In genomic region chr17:63057560-63057959, GRCh38 we compare ENCODE assay signal across 6 cellular contexts.
DNase-seq lines count a peak whose midpoint lies in the region; ATAC-seq, FAIRE-seq and TF ChIP-seq lines count a peak whose summit lies in the region.
"Not testable (repeated sequence)": the region's sequence is repeated elsewhere in the genome, so short reads cannot be mapped to it uniquely, and the experiment has no call there.

No MANE protein-coding gene starts in this region.

- not testable (repeated sequence) for FAIRE-seq in K562 (lab: Jason Lieb, UNC)
- peak; percentile 72 for FAIRE-seq in urothelium cell line (lab: Jason Lieb, UNC)

- H4K8ac ChIP-seq in trophoblast cell (ENCODE audit: low read depth, low read length), result not testable (repeated sequence)

- not testable (repeated sequence) for DNase-seq in activated T-cell treated with anti-CD3 and anti-CD28 coated beads, Interleukin-2, amount 50 U/mL, for 72 hours; K562 (ENCODE audit: extremely low read depth in 1 of 4, low spot score in 3 of 4); trophoblast cell; urothelium cell line (ENCODE audit: low spot score)

- H2AFZ ChIP-seq in K562 (ENCODE audit: low read depth, low read length); trophoblast cell (ENCODE audit: insufficient read depth, low read length, poor library complexity): not testable (repeated sequence)

- not testable (repeated sequence) for H3K36me3 Mint-ChIP-seq in activated T-cell treated with anti-CD3 and anti-CD28 coated beads, Interleukin-2, amount 50 U/mL, for 72 hours (ENCODE audit: insufficient read depth in 2 of 2)

- H3K9me3 ChIP-seq in HEK293 (ENCODE audit: control insufficient read depth, insufficient read depth, low read depth, low read length); K562 (replicated peaks; ENCODE audit: control insufficient read depth, insufficient read depth, low read depth, low read length); trophoblast cell (ENCODE audit: insufficient read depth, low read depth, low read length): not testable (repeated sequence)

- in situ Hi-C loops in K562 (cut with MboI), result not testable (repeated sequence)

- not testable (repeated sequence) for H4K12ac ChIP-seq in trophoblast cell (ENCODE audit: low read depth, low read length)

- not testable (repeated sequence) for H3K18ac ChIP-seq in trophoblast cell (ENCODE audit: low read length)

- not testable (repeated sequence) for H3K4me1 ChIP-seq in HEK293 (ENCODE audit: control insufficient read depth, insufficient read depth, low read length); K562 (replicated peaks in 1 of 2; ENCODE audit: control insufficient read depth in 2 of 2, insufficient read depth in 2 of 2, low read length in 2 of 2); trophoblast cell (ENCODE audit: control insufficient read depth in 1 of 2, insufficient read depth in 2 of 2, low read length in 2 of 2)

- not testable (repeated sequence) for H2AK5ac ChIP-seq in trophoblast cell (ENCODE audit: low read length)

- H3K4me2 ChIP-seq in K562 (ENCODE audit: insufficient read depth, low read length); trophoblast cell (ENCODE audit: low read length): not testable (repeated sequence)

- peak overlapping the region; percentile 75 for H3K4ac ChIP-seq in trophoblast cell (ENCODE audit: low read depth, low read length)

- not testable (repeated sequence) for H4K91ac ChIP-seq in trophoblast cell (ENCODE audit: low read depth, low read length)

- H3K27me3 ChIP-seq in K562 (ENCODE audit: control insufficient read depth in 2 of 2, insufficient read depth in 2 of 2, low read length in 2 of 2); trophoblast cell (ENCODE audit: insufficient read depth, low read length): not testable (repeated sequence)

- TF ChIP-seq POLR2A in K562 (conservative IDR thresholded peaks at IDR 0.05), result not testable (repeated sequence)

- H2BK12ac ChIP-seq in trophoblast cell (ENCODE audit: low read length), result not testable (repeated sequence)

- ATAC-seq in SK-N-SH treated with all-trans-retinoic acid at 6 μM for 48 hours; activated T-cell treated with anti-CD3 and anti-CD28 coated beads, Interleukin-2, amount 50 U/mL, for 72 hours (replicated peaks in 1 of 2); K562: not testable (repeated sequence)

- not testable (repeated sequence) for H3K9me3 Mint-ChIP-seq in activated T-cell treated with anti-CD3 and anti-CD28 coated beads, Interleukin-2, amount 50 U/mL, for 72 hours

- not testable (repeated sequence) for H2BK5ac ChIP-seq in trophoblast cell (ENCODE audit: low read depth, low read length, poor library complexity)

- not testable (repeated sequence) for H3K23ac ChIP-seq in trophoblast cell (ENCODE audit: low read length)

- not testable (repeated sequence) for H3K9ac ChIP-seq in K562 (ENCODE audit: insufficient read depth in 1 of 2, low read depth in 2 of 2, low read length in 2 of 2); trophoblast cell (ENCODE audit: low read length)

- H3K4me1 Mint-ChIP-seq in activated T-cell treated with anti-CD3 and anti-CD28 coated beads, Interleukin-2, amount 50 U/mL, for 72 hours (ENCODE audit: low read depth), result not testable (repeated sequence)

- peak overlapping the region; percentile 12 for H3K27ac Mint-ChIP-seq in activated T-cell treated with anti-CD3 and anti-CD28 coated beads, Interleukin-2, amount 50 U/mL, for 72 hours

- intact Hi-C loops in K562 (cut with micrococcal nuclease), result not testable (repeated sequence)

- not testable (repeated sequence) for H3K36me3 ChIP-seq in HEK293 (ENCODE audit: control insufficient read depth in 2 of 2, insufficient read depth in 1 of 2, low read length in 2 of 2); K562 (ENCODE audit: control insufficient read depth, insufficient read depth, low read length); trophoblast cell (ENCODE audit: control insufficient read depth in 1 of 2, insufficient read depth in 2 of 2, low read length in 2 of 2)

- not testable (repeated sequence) for H3K4me3 ChIP-seq in HEK293 (ENCODE audit: low read depth, low read length); K562; trophoblast cell (ENCODE audit: low read depth, low read length)

- not testable (repeated sequence) for BruUV-seq in K562 (replicated peaks; lab: Mats Ljungman, UMichigan)

- H3K4me3 Mint-ChIP-seq in activated T-cell treated with anti-CD3 and anti-CD28 coated beads, Interleukin-2, amount 50 U/mL, for 72 hours, result not testable (repeated sequence)

- not testable (repeated sequence) for H3K27me3 Mint-ChIP-seq in activated T-cell treated with anti-CD3 and anti-CD28 coated beads, Interleukin-2, amount 50 U/mL, for 72 hours (ENCODE audit: low read depth)

- H3K79me2 ChIP-seq in K562 (ENCODE audit: control insufficient read depth, insufficient read depth, low read length); trophoblast cell (ENCODE audit: control insufficient read depth, insufficient read depth, low read length, poor library complexity): not testable (repeated sequence)

- not testable (repeated sequence) for H2BK120ac ChIP-seq in trophoblast cell (ENCODE audit: insufficient read depth, low read length, poor library complexity)

- TF ChIP-seq EP300 in K562 (IDR thresholded peaks at IDR 0.05; ENCODE audit: low read length), result not testable (repeated sequence)

- 24% methylated on average over 2 of the region's 2 CpGs for WGBS in K562 (ENCODE audit: insufficient coverage, low coverage, missing lambda C conversion rate)
- no CpG with 5 or more reads among the region's 2 CpGs for WGBS in trophoblast cell (ENCODE audit: extremely low coverage, insufficient coverage, insufficient read length)

- not testable (repeated sequence) for H3K14ac ChIP-seq in trophoblast cell (ENCODE audit: low read length)

- CTCF ChIA-PET in HEK293 (lab: Yijun Ruan, JAX); K562 (lab: Yijun Ruan, JAX; ENCODE audit: low intra/inter-chr PET ratio): not testable (repeated sequence)

- not testable (repeated sequence) for TF ChIP-seq CTCF in HEK293 (tag by site-specific recombination; IDR thresholded peaks at IDR 0.05); K562 (IDR thresholded peaks at IDR 0.05 in 2 of 3, conservative IDR thresholded peaks at IDR 0.05 in 1 of 3; ENCODE audit: insufficient read depth in 2 of 3, low read depth in 1 of 3, low read length in 3 of 3)

- POLR2A ChIA-PET in HEK293 (lab: Yijun Ruan, JAX); K562 (lab: Yijun Ruan, JAX): not testable (repeated sequence)

- H3K27ac ChIP-seq in HEK293 (ENCODE audit: extremely low read depth, low read depth, low read length); K562 (ENCODE audit: extremely low read depth, low read depth, low read length); trophoblast cell (ENCODE audit: low read depth, low read length): not testable (repeated sequence)

- not testable (repeated sequence) for H3K79me1 ChIP-seq in trophoblast cell (ENCODE audit: low read length)

- not testable (repeated sequence) for TF ChIP-seq RAD21 in K562 (CRISPR knock-in tag; conservative IDR thresholded peaks at IDR 0.05 in 1 of 2, IDR thresholded peaks at IDR 0.05 in 1 of 2)

- H3K9me1 ChIP-seq in K562 (ENCODE audit: control insufficient read depth, insufficient read depth, low read length), result not testable (repeated sequence)

- H4K20me1 ChIP-seq in K562 (replicated peaks; ENCODE audit: control insufficient read depth, insufficient read depth, low read length), result not testable (repeated sequence)

TF ChIP-seq in HEK293, 187 proteins besides CTCF, POLR2A, EP300 and RAD21 (continues in another document):
- TF ChIP-seq ZNF146 (tag by site-specific recombination; IDR thresholded peaks at IDR 0.05), result peak; percentile 94

TF ChIP-seq in SK-N-SH treated with all-trans-retinoic acid at 6 μM for 48 hours, 23 proteins besides CTCF, POLR2A, EP300 and RAD21:
- TF ChIP-seq ZNF8 (CRISPR knock-in tag; IDR thresholded peaks at IDR 0.05), result 0 out of 2 replicates have a peak, but pooled peaks have one; percentile 24

TF ChIP-seq in K562, 482 proteins besides CTCF, POLR2A, EP300 and RAD21:
- peak; percentile 93 for TF ChIP-seq ZNF146 (CRISPR knock-in tag; IDR thresholded peaks at IDR 0.05; ENCODE audit: unreplicated experiment)
- peak; percentile 54 for TF ChIP-seq RBM25 (IDR thresholded peaks at IDR 0.05; ENCODE audit: low read depth, low read length, severe bottlenecking)
- 0 out of 4 replicates have a peak, but pooled peaks of 1 of the 2 experiments have one; percentile 15 for TF ChIP-seq KDM1A (IDR thresholded peaks at IDR 0.05)
